ENCODE assay signal across 10 cellular contexts in the genomic region with DNA sequence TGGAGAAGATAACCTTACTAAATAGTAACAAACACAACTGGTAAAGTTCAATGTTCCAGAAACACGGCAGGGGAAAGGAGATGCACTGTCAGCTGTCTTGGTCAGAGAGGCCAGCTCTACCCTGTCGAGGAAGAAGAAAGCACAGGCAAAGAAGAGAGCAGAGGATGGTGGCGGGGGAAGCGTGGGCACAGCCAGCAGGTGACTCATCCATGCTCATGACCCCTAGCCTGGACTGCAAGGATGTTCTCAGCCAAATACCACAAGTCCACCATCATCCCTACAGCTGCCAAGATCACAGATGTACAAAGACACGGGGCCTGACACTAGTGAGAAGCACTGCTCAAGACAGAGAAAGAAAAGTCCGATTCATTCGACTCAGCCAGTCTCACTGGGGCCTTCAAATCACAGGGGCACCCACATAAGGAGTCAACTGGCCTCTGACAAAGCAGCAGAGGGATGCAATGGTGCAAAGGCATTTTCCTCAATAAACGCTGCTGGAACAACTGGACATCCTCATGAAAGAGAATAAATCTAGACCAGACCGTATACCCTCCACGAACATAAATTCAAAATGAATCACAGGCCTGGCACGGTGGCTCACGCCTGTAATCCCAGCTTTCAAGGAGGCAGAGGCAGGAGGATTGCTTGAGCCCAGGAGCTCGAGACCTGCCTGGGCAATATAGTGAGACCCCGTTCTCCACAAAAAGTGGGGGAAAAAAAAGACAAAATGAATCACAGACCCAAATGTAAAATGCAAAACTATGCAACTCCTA. TPM values are rescaled to one million over a fixed set of nuclear protein-coding genes. Genes with fewer than 3 reads are reported as not detected.
A peak's percentile ranks its signal among the peaks of the same experiment; 100 is the strongest.
DNase-seq lines count a peak whose midpoint lies in the region; ATAC-seq and TF ChIP-seq lines count a peak whose summit lies in the region.
"Had no signal": no experiment of that assay in that cellular context is flagged by ENCODE, and none has a peak within 500 bp of the region (broad histone marks: within the 10 kb centered on the region; RNA-seq: fewer than 3 reads in every experiment).

No MANE protein-coding gene starts in this region.

- H3K27ac ChIP-seq in GM23248 (peak overlapping the region; percentile 91), SJSA1 (peak overlapping the region; percentile 37; the same call in 1 of the 2 replicates)
- H3K27ac ChIP-seq: ascending aorta, right lobe of liver had no signal

- in situ Hi-C loops in GM23248 (cut with MboI): no loop called here

- ATAC-seq in sciatic nerve (peak; percentile 59), GM18867 (IDR thresholded peaks at IDR 0.05; ENCODE audit: unreplicated experiment) (no peak)

- peaks cover 9% of the 10 kb centered on the region for H3K36me3 ChIP-seq in GM23248 (ENCODE audit: low read depth)
- H3K36me3 ChIP-seq in SJSA1: peaks cover 96% of the 10 kb centered on the region
- peaks cover 25% of the 10 kb centered on the region for H3K36me3 ChIP-seq in H7 (replicated peaks; ENCODE audit: control insufficient read depth, insufficient read depth, low read length)

- intact Hi-C loops in sciatic nerve (cut with DNase I): no loop called here

- peak overlapping the region; percentile 71 for H3K9ac ChIP-seq in GM23248

- H3K9me2 ChIP-seq in GM23248 (ENCODE audit: insufficient read depth): no peaks in the 10 kb centered on the region

- no peaks in the 10 kb centered on the region for H4K20me1 ChIP-seq in GM23248 (ENCODE audit: insufficient read depth)

- H3F3A ChIP-seq in GM23248 (ENCODE audit: insufficient read depth): peaks cover 43% of the 10 kb centered on the region

- H3K4me2 ChIP-seq in GM23248 (ENCODE audit: unreplicated experiment): peak overlapping the region; percentile 87

- peaks cover 54% of the 10 kb centered on the region for H3K79me2 ChIP-seq in GM23248 (ENCODE audit: insufficient read depth)

- H3K9me3 ChIP-seq in GM23248 (ENCODE audit: low read depth): no peaks in the 10 kb centered on the region
- no peaks in the 10 kb centered on the region for H3K9me3 ChIP-seq in SJSA1 (replicated peaks)
- H3K9me3 ChIP-seq: ascending aorta, right lobe of liver had no signal

- peak; percentile 99 for DNase-seq in GM23248
- peak; percentile 44 to 74 for DNase-seq in SJSA1 (ENCODE audit: low read depth in 1 of 2, low spot score in 2 of 2)
- DNase-seq in fibroblast of pulmonary artery (ENCODE audit: low read depth): peak; percentile 94
- no peak for DNase-seq in sciatic nerve (ENCODE audit: low spot score)
- no peak for DNase-seq in H7
- DNase-seq in CD1c-positive myeloid dendritic cell (ENCODE audit: extremely low spot score): no peak
- no peak for DNase-seq in D341Med (ENCODE audit: low spot score)
- DNase-seq: right lobe of liver had no signal

- 11 to 14% methylated on average over 14 of the region's 14 CpGs for WGBS in GM23248 (ENCODE audit: low coverage in 1 of 2, low lambda C conversion rate in 2 of 2, missing lambda C conversion rate in 2 of 2), 2 experiments

- no peak overlapping the region for H2AFZ ChIP-seq in GM23248

- H3K4me3 ChIP-seq in GM23248 (peak overlapping the region; percentile 38), SJSA1 (no peak overlapping the region), fibroblast of pulmonary artery (replicated peaks; ENCODE audit: low read depth, low read length) (no peak overlapping the region), H7 (ENCODE audit: insufficient read depth, low read depth, low read length) (no peak overlapping the region)
- H3K4me3 ChIP-seq: ascending aorta, right lobe of liver had no signal

- no peaks in the 10 kb centered on the region for H3K27me3 ChIP-seq in GM23248 (replicated peaks; ENCODE audit: insufficient read depth)
- no peaks in the 10 kb centered on the region for H3K27me3 ChIP-seq in SJSA1 (replicated peaks)
- no peaks in the 10 kb centered on the region for H3K27me3 ChIP-seq in H7 (ENCODE audit: control insufficient read depth, insufficient read depth, low read length)
- H3K27me3 ChIP-seq: ascending aorta, right lobe of liver had no signal

- no peak for TF ChIP-seq CTCF in fibroblast of pulmonary artery (IDR thresholded peaks at IDR 0.05; ENCODE audit: low read length, missing control alignments)

- peaks cover 30% of the 10 kb centered on the region for H3K4me1 ChIP-seq in GM23248 (ENCODE audit: insufficient read depth)
- peaks cover 23% of the 10 kb centered on the region for H3K4me1 ChIP-seq in SJSA1 (replicated peaks)

RNA-seq across cellular contexts. Expression of a gene that starts 5.6 kb away (rescaled TPM):
- total RNA-seq in GM23248 (2014; rRNA removed; shearing (Covaris generic)): 27.9 and 44.6 TPM in 2 replicates
- 78.7 and 82.6 TPM in 2 replicates for polyA plus RNA-seq in GM23248 (2016; fragmentation: Nextera tagmentation; extraction: Ambion mirVana)
- total RNA-seq in SJSA1 (2014; rRNA removed; shearing (Covaris generic)): 115 and 177 TPM in 2 replicates
- 15.6 TPM for total RNA-seq in sciatic nerve
- 64.1 and 78.2 TPM in 2 replicates for total RNA-seq in H7 (2014; rRNA removed; shearing (Covaris generic))

RNA-seq across cellular contexts. Expression of a gene that starts 20.8 kb away (rescaled TPM):
- 13.5 and 20.3 TPM in 2 replicates for total RNA-seq in GM23248 (2014; rRNA removed; shearing (Covaris generic))
- 9.8 and 10.8 TPM in 2 replicates for polyA plus RNA-seq in GM23248 (2016; fragmentation: Nextera tagmentation; extraction: Ambion mirVana)
- 20.5 and 23.2 TPM in 2 replicates for total RNA-seq in SJSA1 (2014; rRNA removed; shearing (Covaris generic))
- total RNA-seq in sciatic nerve: 46.1 TPM
- 41.2 and 41.4 TPM in 2 replicates for total RNA-seq in H7 (2014; rRNA removed; shearing (Covaris generic))

RNA-seq across cellular contexts. Expression of a gene that starts 43.5 kb away (rescaled TPM):
- total RNA-seq in GM23248 (2014; rRNA removed; shearing (Covaris generic)): 53.4 and 85.5 TPM in 2 replicates
- polyA plus RNA-seq in GM23248 (2016; fragmentation: Nextera tagmentation; extraction: Ambion mirVana): 65.3 and 67.2 TPM in 2 replicates
- 80.9 and 105 TPM in 2 replicates for total RNA-seq in SJSA1 (2014; rRNA removed; shearing (Covaris generic))
- total RNA-seq in sciatic nerve: 92.6 TPM
- total RNA-seq in H7 (2014; rRNA removed; shearing (Covaris generic)): 71.5 and 78.5 TPM in 2 replicates

RNA-seq across cellular contexts. Expression of a gene that starts 44.1 kb away (rescaled TPM):
- 43.0 and 46.4 TPM in 2 replicates for total RNA-seq in GM23248 (2014; rRNA removed; shearing (Covaris generic))
- polyA plus RNA-seq in GM23248 (2016; fragmentation: Nextera tagmentation; extraction: Ambion mirVana): 52.4 and 53.4 TPM in 2 replicates
- 50.3 and 54.9 TPM in 2 replicates for total RNA-seq in SJSA1 (2014; rRNA removed; shearing (Covaris generic))
- total RNA-seq in sciatic nerve: 37.7 TPM
- total RNA-seq in H7 (2014; rRNA removed; shearing (Covaris generic)): 120 and 121 TPM in 2 replicates

RNA-seq across cellular contexts. Expression of a gene that starts 53.4 kb away (rescaled TPM):
- 19.1 and 19.6 TPM in 2 replicates for total RNA-seq in GM23248 (2014; rRNA removed; shearing (Covaris generic))
- polyA plus RNA-seq in GM23248 (2016; fragmentation: Nextera tagmentation; extraction: Ambion mirVana): 8.3 and 9.7 TPM in 2 replicates
- total RNA-seq in SJSA1 (2014; rRNA removed; shearing (Covaris generic)): 7.4 and 26.9 TPM in 2 replicates
- 34.0 TPM for total RNA-seq in sciatic nerve
- 23.5 and 26.3 TPM in 2 replicates for total RNA-seq in H7 (2014; rRNA removed; shearing (Covaris generic))

Comparison
In these comparisons a context has a peak if more than half of its experiments do, and no peak if none do; other contexts are left out.
1. DNase-seq: peak in GM23248 (single experiment), SJSA1 (2 of 2) and fibroblast of pulmonary artery (single experiment); none in sciatic nerve (single experiment), H7 (single experiment), CD1c-positive myeloid dendritic cell (single experiment) and D341Med (single experiment).